31 cellular contexts compared by ENCODE assay signal in the genomic region with DNA sequence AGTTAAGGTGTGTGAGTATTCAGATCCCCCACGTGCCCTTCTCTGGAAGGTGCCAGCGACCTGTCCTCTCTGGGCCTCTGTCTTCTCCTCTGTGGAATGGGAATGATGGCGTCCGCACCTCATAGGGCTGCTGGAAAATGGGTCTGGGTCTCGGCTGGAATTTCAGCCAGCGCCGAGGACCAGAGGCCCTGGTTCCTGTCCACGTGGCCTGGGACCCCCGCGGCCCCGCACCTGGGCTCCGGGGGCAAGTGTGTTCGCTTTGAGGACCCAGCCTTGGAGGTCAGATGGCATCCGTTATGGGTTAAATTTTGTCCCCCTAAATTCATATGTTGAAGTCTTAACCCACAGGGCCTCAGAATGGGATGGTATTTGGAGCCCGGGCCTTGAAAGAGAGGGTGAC. TPM values are rescaled to one million over a fixed set of nuclear protein-coding genes. Genes with fewer than 3 reads are reported as not detected.
"Had no signal": no experiment of that assay in that cellular context is flagged by ENCODE, and none has a peak within 500 bp of the region (broad histone marks: within the 10 kb centered on the region; RNA-seq: fewer than 3 reads in every experiment).

No MANE protein-coding gene starts in this region.

- ATAC-seq: naive thymus-derived CD4-positive, alpha-beta T cell; natural killer cell; psoas muscle; right cardiac atrium; sciatic nerve; stimulated activated memory B cell treated with anti-CD40 and anti-IgM and Interleukin-4, amounts not matched to agents 10 μg/mL and 1 μg/mL and 100 μg/mL, for 72 hours; stimulated activated naive CD8-positive, alpha-beta T cell treated with anti-CD3 and anti-CD28 coated beads, Interleukin-15, amount 100 ng/mL, for 72 hours; stimulated activated naive CD8-positive, alpha-beta T cell treated with anti-CD3 and anti-CD28 coated beads, Interleukin-15, Interleukin-2, amounts not matched to agents 100 U/mL and 50 U/mL, for 24 hours; upper lobe of right lung had no signal

- H2AFZ ChIP-seq: parathyroid adenoma had no signal

- H3K36me3 ChIP-seq: ovary, spleen, suprapubic skin, tibial artery, transverse colon, upper lobe of right lung, vagina had no signal

- H3K4me3 Mint-ChIP-seq: naive thymus-derived CD4-positive, alpha-beta T cell; natural killer cell; nephron; stimulated activated memory B cell treated with anti-CD40 and anti-IgM and Interleukin-4, amounts not matched to agents 10 μg/mL and 1 μg/mL and 100 μg/mL, for 72 hours; stimulated activated naive CD8-positive, alpha-beta T cell treated with anti-CD3 and anti-CD28 coated beads, Interleukin-15, amount 100 ng/mL, for 72 hours; type B pancreatic cell had no signal

- H3K4me1 ChIP-seq: parathyroid adenoma, psoas muscle, suprapubic skin, testis, tibial artery, transverse colon, upper lobe of right lung, vagina had no signal

- H3K4me3 ChIP-seq: ovary, psoas muscle, skin epidermis, smooth muscle cell, spleen, suprapubic skin, testis, tibial artery, transverse colon, upper lobe of right lung, vagina had no signal

- H3K36me3 Mint-ChIP-seq: naive thymus-derived CD4-positive, alpha-beta T cell; natural killer cell; stimulated activated memory B cell treated with anti-CD40 and anti-IgM and Interleukin-4, amounts not matched to agents 10 μg/mL and 1 μg/mL and 100 μg/mL, for 72 hours; type B pancreatic cell had no signal

- H3K27ac ChIP-seq: ovary, parathyroid adenoma, psoas muscle, skin epidermis, spleen, suprapubic skin, testis, tibial artery, transverse colon, upper lobe of right lung, vagina had no signal

- H3K79me2 ChIP-seq: parathyroid adenoma had no signal

- DNase-seq: naive thymus-derived CD4-positive, alpha-beta T cell; natural killer cell; occipital lobe; ovary; psoas muscle; spleen; stimulated activated CD4-positive, alpha-beta T cell treated with anti-CD3 and anti-CD28 coated beads, Interleukin-12 subunit alpha, Interleukin-12 subunit beta, amount 100 ng/mL, for 4 hours; stimulated activated CD4-positive, alpha-beta T cell treated with anti-CD3 and anti-CD28 coated beads, Interleukin-1b, Interleukin-23, amount 100 ng/mL, for 48 hours; stimulated activated CD4-positive, alpha-beta T cell treated with anti-CD3 and anti-CD28 coated beads, Interleukin-4, amount 100 ng/mL, for 1 hour; stimulated activated CD4-positive, alpha-beta T cell treated with anti-CD3 and anti-CD28 coated beads, Interleukin-4, amount 100 ng/mL, for 4 hours; stimulated activated CD8-positive, alpha-beta memory T cell treated with anti-CD3 and anti-CD28 coated beads, Interleukin-4, amount 100 ng/mL, for 48 hours; stimulated activated naive CD4-positive, alpha-beta T cell; stimulated activated naive CD8-positive, alpha-beta T cell treated with anti-CD3 and anti-CD28 coated beads, Interleukin-15, amount 100 ng/mL, for 72 hours; stimulated activated naive CD8-positive, alpha-beta T cell treated with anti-CD3 and anti-CD28 coated beads, Interleukin-15, Interleukin-2, amounts not matched to agents 100 U/mL and 50 U/mL, for 24 hours; substantia nigra; testis; tibial artery; transverse colon; upper lobe of right lung had no signal

- H3K4me1 Mint-ChIP-seq: natural killer cell; stimulated activated memory B cell treated with anti-CD40 and anti-IgM and Interleukin-4, amounts not matched to agents 10 μg/mL and 1 μg/mL and 100 μg/mL, for 72 hours; stimulated activated naive CD8-positive, alpha-beta T cell treated with anti-CD3 and anti-CD28 coated beads, Interleukin-15, amount 100 ng/mL, for 72 hours had no signal

- H3K9me3 Mint-ChIP-seq: natural killer cell, nephron, type B pancreatic cell had no signal

- H3K9ac ChIP-seq: parathyroid adenoma had no signal

- H3K27ac Mint-ChIP-seq: natural killer cell; nephron; progenitor cell of endocrine pancreas; stimulated activated memory B cell treated with anti-CD40 and anti-IgM and Interleukin-4, amounts not matched to agents 10 μg/mL and 1 μg/mL and 100 μg/mL, for 72 hours; stimulated activated naive CD8-positive, alpha-beta T cell treated with anti-CD3 and anti-CD28 coated beads, Interleukin-15, amount 100 ng/mL, for 72 hours; type B pancreatic cell had no signal

- H3K9me3 ChIP-seq: ovary, psoas muscle, spleen, suprapubic skin, testis, tibial artery, transverse colon, upper lobe of right lung, vagina had no signal

- H3K27me3 ChIP-seq: ovary, testis, vagina had no signal

- H3K4me2 ChIP-seq: smooth muscle cell had no signal

RNA-seq across cellular contexts. Expression of a gene that starts 46.4 kb away (rescaled TPM):
- total RNA-seq: occipital lobe had no signal
- polyA plus RNA-seq: neural cell had no signal
